In genomic region chr1:226407199-226407496, GRCh38 we compare ENCODE assay signal across 8 cellular contexts. TPM values are rescaled to one million over a fixed set of nuclear protein-coding genes. Genes with fewer than 3 reads are reported as not detected.
DNase-seq lines count a peak whose midpoint lies in the region; ATAC-seq and TF ChIP-seq lines count a peak whose summit lies in the region.

No MANE protein-coding gene starts in this region.

- under 1% methylated on average over 4 of the region's 4 CpGs for WGBS in prostate gland

- no peaks in the 10 kb centered on the region for H3K9me3 ChIP-seq in OCI-LY1 (ENCODE audit: low read length)
- no peaks in the 10 kb centered on the region for H3K9me3 ChIP-seq in prostate gland

- H3K4me3 ChIP-seq in OCI-LY1 (ENCODE audit: low read depth, low read length, poor library complexity, severe bottlenecking), result peak overlapping the region; percentile 95
- H3K4me3 ChIP-seq in prostate gland, result peak overlapping the region; percentile 77 to 79

- no peak for TF ChIP-seq POLR2A in prostate gland (IDR thresholded peaks at IDR 0.05)

- no peak overlapping the region for H2AFZ ChIP-seq in OCI-LY1 (ENCODE audit: low read length)

- no peaks in the 10 kb centered on the region for H3F3A ChIP-seq in OCI-LY1 (ENCODE audit: insufficient read depth, low read length)

- intact Hi-C loops in prostate gland (cut with DNase I), result loop anchor here (10.0 kb wide), 1 partner anchor 222 kb away; the partner anchor contains the start of gene ACBD3

- H3K9ac ChIP-seq in OCI-LY1 (ENCODE audit: low read length), result peak overlapping the region; percentile 97

- peaks cover 49% of the 10 kb centered on the region for H3K79me2 ChIP-seq in OCI-LY1 (ENCODE audit: insufficient read depth, low read length)

- H4K20me1 ChIP-seq in OCI-LY1 (ENCODE audit: insufficient read depth, low read length), result no peaks in the 10 kb centered on the region

- DNase-seq in GF-D8 (lab: John Stamatoyannopoulos, UW) (peak; percentile 40), epithelial cell of prostate (ENCODE audit: low read depth, low spot score) (no peak), prostate gland (ENCODE audit: low spot score) (no peak), SHP77 (lab: John Stamatoyannopoulos, UW) (no peak), NCI-H2029 (lab: John Stamatoyannopoulos, UW) (no peak), DMS53 (lab: John Stamatoyannopoulos, UW) (no peak)

- H3K27me3 ChIP-seq in OCI-LY1 (ENCODE audit: insufficient read depth, low read length), result no peaks in the 10 kb centered on the region
- H3K27me3 ChIP-seq in prostate gland (replicated peaks; ENCODE audit: insufficient read depth), result no peaks in the 10 kb centered on the region

- TF ChIP-seq CTCF in OCI-LY1 (IDR thresholded peaks at IDR 0.05; ENCODE audit: low read length) (no peak), prostate gland (IDR thresholded peaks at IDR 0.05) (no peak)

- H3K36me3 ChIP-seq in OCI-LY1 (ENCODE audit: insufficient read depth, low read length) (peaks cover 13% of the 10 kb centered on the region), prostate gland (no peaks in the 10 kb centered on the region)

- H3K9me2 ChIP-seq in OCI-LY1 (ENCODE audit: low read depth, low read length), result no peaks in the 10 kb centered on the region

- H3K27ac ChIP-seq in OCI-LY1 (ENCODE audit: low read depth, low read length, poor library complexity, severe bottlenecking) (peak overlapping the region; percentile 95), epithelial cell of prostate (peak overlapping the region; percentile 49), prostate gland (peak overlapping the region; percentile 84 to 89)

- peaks cover 50% of the 10 kb centered on the region for H3K4me1 ChIP-seq in OCI-LY1 (ENCODE audit: insufficient read depth, low read length, severe bottlenecking)
- peaks cover 12% of the 10 kb centered on the region for H3K4me1 ChIP-seq in prostate gland (replicated peaks)

- H3K4me2 ChIP-seq in OCI-LY1 (ENCODE audit: low read length), result peak overlapping the region; percentile 98

- no peak for ATAC-seq in HG02885 (IDR thresholded peaks at IDR 0.05; ENCODE audit: poor library complexity, unreplicated experiment)

RNA-seq across cellular contexts. Expression of gene PARP1, which starts 0.7 kb away (rescaled TPM):
- 100 to 1,000 TPM; 197 to 212 TPM for total RNA-seq in prostate gland
